In the genomic region with DNA sequence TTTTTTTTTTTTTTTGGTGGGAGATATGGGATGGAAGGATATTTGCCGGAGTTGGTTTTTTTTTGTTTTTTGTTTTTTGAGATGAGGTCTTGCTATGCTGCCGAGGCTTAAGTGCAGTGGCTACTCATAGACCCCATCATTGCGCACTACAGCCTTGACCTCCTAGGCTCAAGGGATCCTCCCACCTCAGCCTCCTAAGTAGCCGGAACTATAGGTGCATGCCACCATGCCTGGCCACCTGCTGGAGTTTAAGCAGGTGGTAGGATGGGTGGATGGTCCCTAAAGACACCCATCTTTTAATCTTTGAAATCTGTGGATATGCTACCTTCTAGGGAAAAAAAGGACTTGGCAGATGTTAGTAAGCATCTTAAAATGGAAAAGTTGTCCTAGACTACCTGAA, we compare ENCODE assay signal across 20 cellular contexts.
"Had no signal": no experiment of that assay in that cellular context is flagged by ENCODE, and none has a peak within 500 bp of the region (broad histone marks: within the 10 kb centered on the region; RNA-seq: fewer than 3 reads in every experiment).

No MANE protein-coding gene starts in this region.

- H3K27ac Mint-ChIP-seq: naive thymus-derived CD4-positive, alpha-beta T cell; nephron progenitor cell; stimulated activated naive B cell treated with anti-CD40 and anti-IgM and Interleukin-4, amounts not matched to agents 10 μg/mL and 1 μg/mL and 100 μg/mL, for 72 hours; stimulated activated naive CD8-positive, alpha-beta T cell treated with anti-CD3 and anti-CD28 coated beads, Interleukin-15, amount 100 ng/mL, for 72 hours had no signal

- H3K9me3 Mint-ChIP-seq: naive thymus-derived CD4-positive, alpha-beta T cell; nephron progenitor cell; stimulated activated naive B cell treated with anti-CD40 and anti-IgM and Interleukin-4, amounts not matched to agents 10 μg/mL and 1 μg/mL and 100 μg/mL, for 72 hours; stimulated activated naive CD8-positive, alpha-beta T cell treated with anti-CD3 and anti-CD28 coated beads, Interleukin-15, amount 100 ng/mL, for 72 hours had no signal

- H3K27ac ChIP-seq: coronary artery, heart left ventricle, parathyroid adenoma, prostate gland, spleen, testis, tibial nerve had no signal

- H3K9ac ChIP-seq: parathyroid adenoma had no signal

- H3K4me3 ChIP-seq: coronary artery, heart left ventricle, prostate gland, spleen, testis, tibial nerve had no signal

- H2AFZ ChIP-seq: parathyroid adenoma had no signal

- H3K36me3 Mint-ChIP-seq: stimulated activated naive B cell treated with anti-CD40 and anti-IgM and Interleukin-4, amounts not matched to agents 10 μg/mL and 1 μg/mL and 100 μg/mL, for 72 hours had no signal

- H3K27me3 ChIP-seq: heart left ventricle, spleen, testis, tibial nerve had no signal

- DNase-seq: effector CD4-positive, alpha-beta T cell; foreskin melanocyte; heart left ventricle; hippocampal formation; naive thymus-derived CD4-positive, alpha-beta T cell; nephron progenitor cell; retina; spleen; stimulated activated CD4-positive, alpha-beta T cell treated with anti-CD3 and anti-CD28 coated beads, Interleukin-15, amount 100 ng/mL, for 24 hours; stimulated activated CD4-positive, alpha-beta T cell treated with anti-CD3 and anti-CD28 coated beads, Interleukin-2, amount 100 ng/mL, for 24 hours; stimulated activated CD4-positive, alpha-beta T cell treated with anti-CD3 and anti-CD28 coated beads, Interleukin-4, amount 100 ng/mL, for 4 hours; stimulated activated naive B cell treated with anti-CD40 and anti-IgM and Interleukin-4, amounts not matched to agents 10 μg/mL and 1 μg/mL and 100 μg/mL, for 72 hours; stimulated activated naive CD8-positive, alpha-beta T cell treated with anti-CD3 and anti-CD28 coated beads, Interleukin-15, amount 100 ng/mL, for 72 hours; testis had no signal

- H3K36me3 ChIP-seq: heart left ventricle, prostate gland, spleen, tibial nerve had no signal

- H3K79me2 ChIP-seq: parathyroid adenoma had no signal

- H3K4me3 Mint-ChIP-seq: naive thymus-derived CD4-positive, alpha-beta T cell; nephron progenitor cell; stimulated activated naive B cell treated with anti-CD40 and anti-IgM and Interleukin-4, amounts not matched to agents 10 μg/mL and 1 μg/mL and 100 μg/mL, for 72 hours; stimulated activated naive CD8-positive, alpha-beta T cell treated with anti-CD3 and anti-CD28 coated beads, Interleukin-15, amount 100 ng/mL, for 72 hours had no signal

- ATAC-seq: heart left ventricle; left colon; naive thymus-derived CD4-positive, alpha-beta T cell; sciatic nerve; stimulated activated naive B cell treated with anti-CD40 and anti-IgM and Interleukin-4, amounts not matched to agents 10 μg/mL and 1 μg/mL and 100 μg/mL, for 72 hours; stimulated activated naive CD8-positive, alpha-beta T cell treated with anti-CD3 and anti-CD28 coated beads, Interleukin-15, amount 100 ng/mL, for 72 hours had no signal

- H3K9me3 ChIP-seq: heart left ventricle, prostate gland, testis, tibial nerve had no signal

- H3K27me3 Mint-ChIP-seq: naive thymus-derived CD4-positive, alpha-beta T cell; stimulated activated naive CD8-positive, alpha-beta T cell treated with anti-CD3 and anti-CD28 coated beads, Interleukin-15, amount 100 ng/mL, for 72 hours had no signal
